In genomic region chr3:195224156-195224979, GRCh38 we compare ENCODE assay signal across 15 cellular contexts. TPM values are rescaled to one million over a fixed set of nuclear protein-coding genes. Genes with fewer than 3 reads are reported as not detected.
DNase-seq lines count a peak whose midpoint lies in the region; ATAC-seq, FAIRE-seq and TF ChIP-seq lines count a peak whose summit lies in the region.
"Had no signal": no experiment of that assay in that cellular context is flagged by ENCODE, and none has a peak within 500 bp of the region (broad histone marks: within the 10 kb centered on the region; RNA-seq: fewer than 3 reads in every experiment).

No MANE protein-coding gene starts in this region.

- no peak for TF ChIP-seq CTCF in activated CD8-positive, alpha-beta T cell treated with anti-CD3 and anti-CD28 coated beads for 36 hours (IDR thresholded peaks at IDR 0.05)
- TF ChIP-seq CTCF in thoracic aorta (IDR thresholded peaks at IDR 0.05), result no peak

- CTCF ChIA-PET in activated CD8-positive, alpha-beta T cell treated with anti-CD3 and anti-CD28 coated beads for 36 hours (lab: Charles Lee), result no interaction called here

- H3K4me3 Mint-ChIP-seq in activated CD8-positive, alpha-beta T cell treated with anti-CD3 and anti-CD28 coated beads for 36 hours, result no peak overlapping the region
- H3K4me3 Mint-ChIP-seq in activated T-cell treated with anti-CD3 and anti-CD28 coated beads, Interleukin-2, amount 50 U/mL, for 24 hours, result no peak overlapping the region
- H3K4me3 Mint-ChIP-seq: naive thymus-derived CD4-positive, alpha-beta T cell had no signal

- POLR2A ChIA-PET in activated CD8-positive, alpha-beta T cell treated with anti-CD3 and anti-CD28 coated beads for 36 hours (lab: Charles Lee), result no interaction called here

- no peaks in the 10 kb centered on the region for H3K36me3 ChIP-seq in thoracic aorta

- H3K27ac ChIP-seq in thoracic aorta, result peak overlapping the region; percentile 49 to 94
- H3K27ac ChIP-seq: epithelial cell of prostate had no signal

- peak; percentile 54 for DNase-seq in H54 (ENCODE audit: insufficient read length, low spot score)
- DNase-seq in activated CD8-positive, alpha-beta T cell treated with anti-CD3 and anti-CD28 coated beads for 36 hours, result no peak
- DNase-seq in iPS-NIHi7 (ENCODE audit: extremely low spot score), result peak; percentile 48
- peak; percentile 1 for DNase-seq in thoracic aorta (ENCODE audit: low spot score)
- DNase-seq in NCI-H1694 (lab: John Stamatoyannopoulos, UW), result no peak
- no peak for DNase-seq in activated T-cell treated with anti-CD3 and anti-CD28 coated beads, Interleukin-2, amount 50 U/mL, for 24 hours
- DNase-seq: Calu3; KG1; NCI-H2107; stimulated activated CD4-positive, alpha-beta T cell treated with anti-CD3 and anti-CD28 coated beads, Interleukin-12 subunit alpha, Interleukin-12 subunit beta, amount 100 ng/mL, for 4 hours; T-helper 9 cell had no signal

- TF ChIP-seq POLR2A in H54 (IDR thresholded peaks at IDR 0.05; ENCODE audit: low read depth, low read length), result no peak

- peak; percentile 45 for FAIRE-seq in H54 (lab: Jason Lieb, UNC)

- H3K9me3 Mint-ChIP-seq in activated CD8-positive, alpha-beta T cell treated with anti-CD3 and anti-CD28 coated beads for 36 hours, result peaks cover 1% of the 10 kb centered on the region
- no peaks in the 10 kb centered on the region for H3K9me3 Mint-ChIP-seq in activated T-cell treated with anti-CD3 and anti-CD28 coated beads, Interleukin-2, amount 50 U/mL, for 24 hours

- H3K27me3 ChIP-seq in thoracic aorta (replicated peaks; ENCODE audit: insufficient read depth), result no peaks in the 10 kb centered on the region

- peak overlapping the region; percentile 13 for H3K27ac Mint-ChIP-seq in activated CD8-positive, alpha-beta T cell treated with anti-CD3 and anti-CD28 coated beads for 36 hours
- H3K27ac Mint-ChIP-seq in activated T-cell treated with anti-CD3 and anti-CD28 coated beads, Interleukin-2, amount 50 U/mL, for 24 hours, result no peak overlapping the region

- intact Hi-C loops in activated CD8-positive, alpha-beta T cell treated with anti-CD3 and anti-CD28 coated beads for 36 hours (cut with micrococcal nuclease), result no loop called here

- H3K4me3 ChIP-seq in thoracic aorta, result peak overlapping the region; percentile 46

- no peaks in the 10 kb centered on the region for H3K9me3 ChIP-seq in thoracic aorta

- H3K36me3 Mint-ChIP-seq in activated CD8-positive, alpha-beta T cell treated with anti-CD3 and anti-CD28 coated beads for 36 hours (ENCODE audit: low read depth), result peaks cover 28% of the 10 kb centered on the region
- H3K36me3 Mint-ChIP-seq in activated T-cell treated with anti-CD3 and anti-CD28 coated beads, Interleukin-2, amount 50 U/mL, for 24 hours (ENCODE audit: low read depth), result peaks cover 45% of the 10 kb centered on the region

- ATAC-seq in activated CD8-positive, alpha-beta T cell treated with anti-CD3 and anti-CD28 coated beads for 36 hours, result no peak
- ATAC-seq in thoracic aorta (ENCODE audit: insufficient number of reproducible peaks, low FRiP score, low read depth), result no peak
- no peak for ATAC-seq in GM21786 (IDR thresholded peaks at IDR 0.05; ENCODE audit: unreplicated experiment)
- ATAC-seq: HCT116; naive thymus-derived CD4-positive, alpha-beta T cell had no signal

- peaks cover 30 to 46% of the 10 kb centered on the region in 2 donors for H3K4me1 ChIP-seq in thoracic aorta (ENCODE audit: control insufficient read depth in 1 of 2, low read depth in 2 of 2)

- H3K4me1 Mint-ChIP-seq in activated CD8-positive, alpha-beta T cell treated with anti-CD3 and anti-CD28 coated beads for 36 hours (ENCODE audit: low read depth), result peaks cover 24% of the 10 kb centered on the region
- peaks cover 18% of the 10 kb centered on the region for H3K4me1 Mint-ChIP-seq in activated T-cell treated with anti-CD3 and anti-CD28 coated beads, Interleukin-2, amount 50 U/mL, for 24 hours (ENCODE audit: low read depth)

- H3K27me3 Mint-ChIP-seq in activated CD8-positive, alpha-beta T cell treated with anti-CD3 and anti-CD28 coated beads for 36 hours, result no peaks in the 10 kb centered on the region
- H3K27me3 Mint-ChIP-seq in activated T-cell treated with anti-CD3 and anti-CD28 coated beads, Interleukin-2, amount 50 U/mL, for 24 hours, result no peaks in the 10 kb centered on the region
- H3K27me3 Mint-ChIP-seq: naive thymus-derived CD4-positive, alpha-beta T cell had no signal

RNA-seq across cellular contexts. Expression of gene XXYLT1, which starts 46.6 kb away (rescaled TPM):
- 1 to 10 TPM; 8.4 to 9.6 TPM for total RNA-seq in activated CD8-positive, alpha-beta T cell treated with anti-CD3 and anti-CD28 coated beads for 36 hours
- total RNA-seq in thoracic aorta, result 10 to 100 TPM; 17.7 to 21.2 TPM

Comparison
In these comparisons a context has a peak if more than half of its experiments do, and no peak if none do; other contexts are left out.
1. DNase-seq: peak in H54 (single experiment), iPS-NIHi7 (single experiment) and thoracic aorta (single experiment); none in activated CD8-positive, alpha-beta T cell treated with anti-CD3 and anti-CD28 coated beads for 36 hours (single experiment), NCI-H1694 (single experiment) and activated T-cell treated with anti-CD3 and anti-CD28 coated beads, Interleukin-2, amount 50 U/mL, for 24 hours (single experiment).